Comparison of ENCODE assay signal across 27 cellular contexts in genomic region chr11:34604909-34605308, GRCh38. TPM values are rescaled to one million over a fixed set of nuclear protein-coding genes. Genes with fewer than 3 reads are reported as not detected.
"Had no signal": no experiment of that assay in that cellular context is flagged by ENCODE, and none has a peak within 500 bp of the region (broad histone marks: within the 10 kb centered on the region; RNA-seq: fewer than 3 reads in every experiment).

No MANE protein-coding gene starts in this region.

- H3K27me3 ChIP-seq: cardiac muscle cell, SJSA1 had no signal

- ATAC-seq: activated CD8-positive, alpha-beta T cell treated with anti-CD3 and anti-CD28 coated beads for 36 hours; activated T-cell treated with anti-CD3 and anti-CD28 coated beads, Interleukin-2, amount 50 U/mL, for 72 hours; activated T-helper 17 cell treated with anti-CD3 and anti-CD28 coated beads, Interleukin-2, amount 50 U/mL, for 72 hours had no signal

- H3K36me3 ChIP-seq: cardiac muscle cell, SJSA1 had no signal

- H3K9me2 ChIP-seq: SK-N-SH had no signal

- DNase-seq: activated CD4-positive, alpha-beta T cell treated with anti-CD3 and anti-CD28 coated beads, Interleukin-2, amount 10 ng/mL, durations not matched to agents 24 days and 14 days; activated CD4-positive, alpha-beta T cell treated with anti-CD3 and anti-CD28 coated beads, Interleukin-2, amount 50 U/mL, for 4 hours; activated CD8-positive, alpha-beta T cell treated with anti-CD3 and anti-CD28 coated beads for 36 hours; activated effector memory CD4-positive, alpha-beta T cell treated with anti-CD3 and anti-CD28 coated beads, Interleukin-2, amount 50 U/mL, for 16 hours; activated naive CD4-positive, alpha-beta T cell; activated naive CD4-positive, alpha-beta T cell treated with anti-CD3 and anti-CD28 coated beads, Interleukin-2, amount 50 U/mL, for 16 hours; activated naive CD8-positive, alpha-beta T cell treated with anti-CD3 and anti-CD28 coated beads for 36 hours; activated T-cell treated with anti-CD3 and anti-CD28 coated beads, Interleukin-2, amount 50 U/mL, for 1 hour; activated T-cell treated with anti-CD3 and anti-CD28 coated beads, Interleukin-2, amount 50 U/mL, for 72 hours; amniotic stem cell; aorta; Karpas-422; KBM-7; NCI-H1105; NCI-H1436; NCI-H1694; NCI-H1930; NCI-H2081 treated with DMSO at 0.1 percent for 48 hours; NCI-H345; NCI-H524 treated with DMSO at 0.1 percent for 48 hours; SHP77 treated with DMSO at 0.1 percent for 48 hours; SK-N-SH had no signal

- H3K9me3 ChIP-seq: SJSA1, SK-N-SH had no signal

- H3K27ac ChIP-seq: cardiac muscle cell, SJSA1 had no signal

- H3K4me2 ChIP-seq: SK-N-SH had no signal

- H3K4me3 ChIP-seq: cardiac muscle cell, SJSA1 had no signal

- H3K9ac ChIP-seq: SK-N-SH had no signal

RNA-seq across cellular contexts. Expression of gene EHF, which starts 16.0 kb away (rescaled TPM):
- total RNA-seq: activated CD4-positive, alpha-beta T cell treated with anti-CD3 and anti-CD28 coated beads, Interleukin-2, amount 10 ng/mL, durations not matched to agents 24 days and 14 days; activated CD8-positive, alpha-beta memory T cell treated with anti-CD3 and anti-CD28 coated beads for 36 hours; activated CD8-positive, alpha-beta T cell treated with anti-CD3 and anti-CD28 coated beads for 36 hours; activated naive CD8-positive, alpha-beta T cell treated with anti-CD3 and anti-CD28 coated beads for 36 hours; activated T-cell treated with anti-CD3 and anti-CD28 coated beads, Interleukin-2, amount 50 U/mL, for 72 hours; cardiac muscle cell; RPMI7951; SJSA1 had no signal
- polyA plus RNA-seq: cardiac muscle cell, SK-N-SH had no signal
